Comparison of ENCODE assay signal across 13 cellular contexts in genomic region chr22:22865311-22866072, GRCh38. TPM values are rescaled to one million over a fixed set of nuclear protein-coding genes. Genes with fewer than 3 reads are reported as not detected.
DNase-seq lines count a peak whose midpoint lies in the region; ATAC-seq and TF ChIP-seq lines count a peak whose summit lies in the region.
"Had no signal": no experiment of that assay in that cellular context is flagged by ENCODE, and none has a peak within 500 bp of the region (broad histone marks: within the 10 kb centered on the region; RNA-seq: fewer than 3 reads in every experiment).

No MANE protein-coding gene starts in this region.

- intact Hi-C loops in psoas muscle (cut with DNase I), result no loop called here

- H3K4me1 ChIP-seq in psoas muscle, result no peaks in the 10 kb centered on the region
- H3K4me1 ChIP-seq: upper lobe of left lung had no signal

- 35 to 44% (median 42%) methylated on average over 5 of the region's 5 CpGs for WGBS in psoas muscle, 3 donors

- H3K27ac Mint-ChIP-seq in stimulated activated memory B cell treated with anti-CD40 and anti-IgM and Interleukin-4, amounts not matched to agents 10 μg/mL and 1 μg/mL and 100 μg/mL, for 72 hours, result no peak overlapping the region

- peaks cover 32% of the 10 kb centered on the region for H3K27me3 Mint-ChIP-seq in stimulated activated memory B cell treated with anti-CD40 and anti-IgM and Interleukin-4, amounts not matched to agents 10 μg/mL and 1 μg/mL and 100 μg/mL, for 72 hours
- H3K27me3 Mint-ChIP-seq: activated naive CD4-positive, alpha-beta T cell treated with anti-CD3 and anti-CD28 coated beads, Interleukin-2, amount 50 U/mL, for 24 hours had no signal

- ATAC-seq in HG02938 (IDR thresholded peaks at IDR 0.05; ENCODE audit: unreplicated experiment), result peak; percentile 71
- ATAC-seq in stimulated activated memory B cell treated with anti-CD40 and anti-IgM and Interleukin-4, amounts not matched to agents 10 μg/mL and 1 μg/mL and 100 μg/mL, for 72 hours, result peak; percentile 94
- ATAC-seq in psoas muscle, result no peak

- H3K27ac ChIP-seq in psoas muscle, result no peak overlapping the region
- H3K27ac ChIP-seq: upper lobe of left lung had no signal

- H3K36me3 ChIP-seq in psoas muscle (ENCODE audit: insufficient read depth in 1 of 2, low read depth in 1 of 2), result no peaks in the 10 kb centered on the region
- H3K36me3 ChIP-seq: upper lobe of left lung had no signal

- TF ChIP-seq CTCF in psoas muscle (IDR thresholded peaks at IDR 0.05), result no peak

- H3K9me3 ChIP-seq in psoas muscle, result no peaks in the 10 kb centered on the region
- H3K9me3 ChIP-seq: upper lobe of left lung had no signal

- H3K27me3 ChIP-seq in psoas muscle (ENCODE audit: insufficient read depth in 3 of 3, low read length in 2 of 3), result no peaks in the 10 kb centered on the region
- H3K27me3 ChIP-seq: upper lobe of left lung had no signal

- H3K36me3 Mint-ChIP-seq in stimulated activated memory B cell treated with anti-CD40 and anti-IgM and Interleukin-4, amounts not matched to agents 10 μg/mL and 1 μg/mL and 100 μg/mL, for 72 hours, result no peaks in the 10 kb centered on the region
- H3K36me3 Mint-ChIP-seq: activated naive CD4-positive, alpha-beta T cell treated with anti-CD3 and anti-CD28 coated beads, Interleukin-2, amount 50 U/mL, for 24 hours had no signal

- H3K9me3 Mint-ChIP-seq in stimulated activated memory B cell treated with anti-CD40 and anti-IgM and Interleukin-4, amounts not matched to agents 10 μg/mL and 1 μg/mL and 100 μg/mL, for 72 hours, result peaks cover 3% of the 10 kb centered on the region
- H3K9me3 Mint-ChIP-seq: activated naive CD4-positive, alpha-beta T cell treated with anti-CD3 and anti-CD28 coated beads, Interleukin-2, amount 50 U/mL, for 24 hours had no signal

- H3K4me3 ChIP-seq in psoas muscle, result no peak overlapping the region
- H3K4me3 ChIP-seq: upper lobe of left lung had no signal

- DNase-seq in activated T-cell treated with anti-CD3 and anti-CD28 coated beads for 1 hour (ENCODE audit: low read depth) (peak; percentile 14), activated T-cell treated with anti-CD3 and anti-CD28 coated beads for 4 hours (no peak), SK-N-DZ (ENCODE audit: low spot score) (no peak), iPS-NIHi11 (ENCODE audit: low spot score) (no peak), psoas muscle (no peak)
- DNase-seq in activated CD4-positive, alpha-beta T cell treated with anti-CD3 and anti-CD28 coated beads, Interleukin-2, amount 50 U/mL, for 1 hour, result peak; percentile 12
- DNase-seq: NCI-H69, posterior cingulate gyrus, upper lobe of left lung had no signal

- no peak overlapping the region for H3K4me3 Mint-ChIP-seq in stimulated activated memory B cell treated with anti-CD40 and anti-IgM and Interleukin-4, amounts not matched to agents 10 μg/mL and 1 μg/mL and 100 μg/mL, for 72 hours
- H3K4me3 Mint-ChIP-seq: activated naive CD4-positive, alpha-beta T cell treated with anti-CD3 and anti-CD28 coated beads, Interleukin-2, amount 50 U/mL, for 24 hours had no signal

- peaks cover 45% of the 10 kb centered on the region for H3K4me1 Mint-ChIP-seq in stimulated activated memory B cell treated with anti-CD40 and anti-IgM and Interleukin-4, amounts not matched to agents 10 μg/mL and 1 μg/mL and 100 μg/mL, for 72 hours

RNA-seq across cellular contexts. Expression of gene IGLL5, which starts 22.1 kb away (rescaled TPM):
- polyA plus RNA-seq in SK-N-DZ (2014; cell fraction: cytosol; rRNA removed), result not detected in 2 replicates
- polyA plus RNA-seq in SK-N-DZ (2014; cell fraction: nucleus; rRNA removed), result not detected in 2 replicates
- under 1 TPM in 2 of 4 donors, not detected in 2; 0.45 to 0.50 TPM for total RNA-seq in psoas muscle
- under 1 TPM in 1 of 3 donors, not detected in 2; 0.06 TPM for polyA plus RNA-seq in psoas muscle
- polyA plus RNA-seq: AG04450 had no signal

Comparison
In these comparisons a context has a peak if more than half of its experiments do, and no peak if none do; other contexts are left out.
1. DNase-seq: peak in activated T-cell treated with anti-CD3 and anti-CD28 coated beads for 1 hour (single experiment) and activated CD4-positive, alpha-beta T cell treated with anti-CD3 and anti-CD28 coated beads, Interleukin-2, amount 50 U/mL, for 1 hour (single experiment); none in activated T-cell treated with anti-CD3 and anti-CD28 coated beads for 4 hours (single experiment), SK-N-DZ (single experiment), iPS-NIHi11 (single experiment) and psoas muscle (0 of 2).
2. ATAC-seq: peak in HG02938 (single experiment) and stimulated activated memory B cell treated with anti-CD40 and anti-IgM and Interleukin-4, amounts not matched to agents 10 μg/mL and 1 μg/mL and 100 μg/mL, for 72 hours (single experiment); none in psoas muscle (0 of 4).